ENCODE assay signal across 7 cellular contexts in the genomic region with DNA sequence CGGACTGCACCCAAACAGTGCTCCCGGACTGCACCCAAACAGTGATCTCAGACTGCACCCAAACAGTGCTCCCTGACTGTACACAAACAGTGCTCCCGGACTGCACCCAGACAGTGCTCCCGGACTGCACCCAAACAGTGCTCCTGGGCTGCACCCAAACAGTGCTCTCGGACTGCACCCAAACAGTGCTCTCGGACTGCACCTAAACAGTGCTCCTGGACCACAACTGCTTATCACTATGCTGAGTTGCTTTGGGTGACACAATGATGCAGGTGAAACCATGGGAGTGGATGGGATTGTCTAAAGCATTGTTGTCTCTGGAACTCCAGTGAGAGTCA.
"Had no signal": no experiment of that assay in that cellular context is flagged by ENCODE, and none has a peak within 500 bp of the region (broad histone marks: within the 10 kb centered on the region; RNA-seq: fewer than 3 reads in every experiment).

No MANE protein-coding gene starts in this region.

- H3K9ac ChIP-seq: KMS-11 had no signal

- DNase-seq: IMR-90, KBM-7, KG1 had no signal

- ATAC-seq: HepG2 had no signal

- H3K4me2 ChIP-seq: KMS-11 had no signal

- H3K27ac ChIP-seq: HL-60, KMS-11 had no signal

- FAIRE-seq: HepG2, HTR-8/SVneo had no signal
